ENCODE assay signal across 25 cellular contexts in genomic region chr19:5863030-5863665, GRCh38. TPM values are rescaled to one million over a fixed set of nuclear protein-coding genes. Genes with fewer than 3 reads are reported as not detected.
"Had no signal": no experiment of that assay in that cellular context is flagged by ENCODE, and none has a peak within 500 bp of the region (broad histone marks: within the 10 kb centered on the region; RNA-seq: fewer than 3 reads in every experiment).

No MANE protein-coding gene starts in this region.

- H3K4me3 ChIP-seq: cardiac muscle cell had no signal

- H3K27ac ChIP-seq: brain microvascular endothelial cell, cardiac muscle cell had no signal

- H3K36me3 Mint-ChIP-seq: activated CD8-positive, alpha-beta memory T cell treated with anti-CD3 and anti-CD28 coated beads, Interleukin-2, amount 10 ng/mL, durations not matched to agents 7 days and 5 days; activated naive CD4-positive, alpha-beta T cell treated with anti-CD3 and anti-CD28 coated beads, Interleukin-2, amount 50 U/mL, for 72 hours; T-cell had no signal

- H3K4me1 Mint-ChIP-seq: activated B cell treated with CpG ODN at 0.5 μM for 24 hours; activated CD4-positive, alpha-beta T cell treated with anti-CD3 and anti-CD28 coated beads, Interleukin-2, amount 10 ng/mL, durations not matched to agents 24 days and 14 days; activated CD8-positive, alpha-beta memory T cell treated with anti-CD3 and anti-CD28 coated beads, Interleukin-2, amount 10 ng/mL, durations not matched to agents 7 days and 5 days; T-cell had no signal

- H3K27me3 ChIP-seq: brain microvascular endothelial cell, cardiac muscle cell had no signal

- H3K27ac Mint-ChIP-seq: activated B cell treated with CpG ODN at 0.5 μM for 24 hours; activated CD4-positive, alpha-beta T cell treated with anti-CD3 and anti-CD28 coated beads, Interleukin-2, amount 10 ng/mL, durations not matched to agents 24 days and 14 days; activated CD8-positive, alpha-beta memory T cell treated with anti-CD3 and anti-CD28 coated beads, Interleukin-2, amount 10 ng/mL, durations not matched to agents 7 days and 5 days; activated naive CD4-positive, alpha-beta T cell treated with anti-CD3 and anti-CD28 coated beads, Interleukin-2, amount 50 U/mL, for 72 hours; activated T-cell treated with anti-CD3 and anti-CD28 coated beads, Interleukin-2, amount 50 U/mL, for 24 hours; T-cell had no signal

- H3K9me3 Mint-ChIP-seq: activated B cell treated with CpG ODN at 0.5 μM for 24 hours; activated CD4-positive, alpha-beta T cell treated with anti-CD3 and anti-CD28 coated beads, Interleukin-2, amount 10 ng/mL, durations not matched to agents 24 days and 14 days; activated naive CD4-positive, alpha-beta T cell treated with anti-CD3 and anti-CD28 coated beads, Interleukin-2, amount 50 U/mL, for 72 hours; activated T-cell treated with anti-CD3 and anti-CD28 coated beads, Interleukin-2, amount 50 U/mL, for 24 hours; T-cell had no signal

- ATAC-seq: activated CD8-positive, alpha-beta memory T cell treated with anti-CD3 and anti-CD28 coated beads, Interleukin-2, amount 10 ng/mL, durations not matched to agents 7 days and 5 days; activated naive CD4-positive, alpha-beta T cell treated with anti-CD3 and anti-CD28 coated beads, Interleukin-2, amount 50 U/mL, for 72 hours; PC-3; T-cell had no signal

- H3K36me3 ChIP-seq: brain microvascular endothelial cell, cardiac muscle cell had no signal

- H3K27me3 Mint-ChIP-seq: activated CD4-positive, alpha-beta T cell treated with anti-CD3 and anti-CD28 coated beads, Interleukin-2, amount 10 ng/mL, durations not matched to agents 24 days and 14 days; activated CD8-positive, alpha-beta memory T cell treated with anti-CD3 and anti-CD28 coated beads, Interleukin-2, amount 10 ng/mL, durations not matched to agents 7 days and 5 days; activated T-cell treated with anti-CD3 and anti-CD28 coated beads, Interleukin-2, amount 50 U/mL, for 24 hours had no signal

- DNase-seq: activated B cell treated with CpG ODN at 0.5 μM for 24 hours; activated CD4-positive, alpha-beta T cell treated with anti-CD3 and anti-CD28 coated beads for 1 hour; activated CD4-positive, alpha-beta T cell treated with anti-CD3 and anti-CD28 coated beads, Interleukin-2, amount 10 ng/mL, durations not matched to agents 24 days and 14 days; activated CD4-positive, alpha-beta T cell treated with anti-CD3 and anti-CD28 coated beads, Interleukin-2, amount 50 U/mL, for 48 hours; activated CD8-positive, alpha-beta memory T cell treated with anti-CD3 and anti-CD28 coated beads, Interleukin-2, amount 10 ng/mL, durations not matched to agents 7 days and 5 days; activated effector memory CD4-positive, alpha-beta T cell treated with anti-CD3 and anti-CD28 coated beads, Interleukin-2, amount 50 U/mL, for 16 hours; activated naive CD4-positive, alpha-beta T cell treated with Interleukin-2 at 50 U/mL for 16 hours; activated T-cell treated with anti-CD3 and anti-CD28 coated beads, Interleukin-2, amount 50 U/mL, for 24 hours; brain microvascular endothelial cell; Karpas-422; MM.1S; NCI-H1105; NCI-H1436 treated with DMSO at 0.1 percent for 48 hours; NCI-H187; NCI-H2081; NCI-H510A treated with DMSO at 0.1 percent for 48 hours; PC-3; SHP77; T-cell; T-helper 2 cell; T1000 had no signal

- H3K4me3 Mint-ChIP-seq: activated B cell treated with CpG ODN at 0.5 μM for 24 hours; activated CD4-positive, alpha-beta T cell treated with anti-CD3 and anti-CD28 coated beads, Interleukin-2, amount 10 ng/mL, durations not matched to agents 24 days and 14 days; activated CD8-positive, alpha-beta memory T cell treated with anti-CD3 and anti-CD28 coated beads, Interleukin-2, amount 10 ng/mL, durations not matched to agents 7 days and 5 days; activated T-cell treated with anti-CD3 and anti-CD28 coated beads, Interleukin-2, amount 50 U/mL, for 24 hours; T-cell had no signal

RNA-seq across cellular contexts. Expression of gene FUT5, which starts 7.2 kb away (rescaled TPM):
- total RNA-seq: activated B cell treated with CpG ODN at 0.5 μM for 24 hours; activated CD4-positive, alpha-beta T cell treated with anti-CD3 and anti-CD28 coated beads, Interleukin-2, amount 10 ng/mL, durations not matched to agents 24 days and 14 days; activated CD8-positive, alpha-beta memory T cell treated with anti-CD3 and anti-CD28 coated beads, Interleukin-2, amount 10 ng/mL, durations not matched to agents 7 days and 5 days; PC-3; SK-MEL-5 had no signal
- polyA plus RNA-seq: adipose tissue, cardiac muscle cell had no signal

RNA-seq across cellular contexts. Expression of gene FUT3, which starts 11.9 kb away (rescaled TPM):
- total RNA-seq: activated B cell treated with CpG ODN at 0.5 μM for 24 hours; activated CD4-positive, alpha-beta T cell treated with anti-CD3 and anti-CD28 coated beads, Interleukin-2, amount 10 ng/mL, durations not matched to agents 24 days and 14 days; activated CD8-positive, alpha-beta memory T cell treated with anti-CD3 and anti-CD28 coated beads, Interleukin-2, amount 10 ng/mL, durations not matched to agents 7 days and 5 days had no signal
- polyA plus RNA-seq: cardiac muscle cell had no signal

RNA-seq across cellular contexts. Expression of gene FUT6, which starts 23.6 kb away (rescaled TPM):
- total RNA-seq: activated B cell treated with CpG ODN at 0.5 μM for 24 hours; activated CD4-positive, alpha-beta T cell treated with anti-CD3 and anti-CD28 coated beads, Interleukin-2, amount 10 ng/mL, durations not matched to agents 24 days and 14 days; activated CD8-positive, alpha-beta memory T cell treated with anti-CD3 and anti-CD28 coated beads, Interleukin-2, amount 10 ng/mL, durations not matched to agents 7 days and 5 days; cardiac muscle cell; SK-MEL-5 had no signal
- polyA plus RNA-seq: cardiac muscle cell had no signal
